ENCODE assay signal across 12 cellular contexts in the genomic region with DNA sequence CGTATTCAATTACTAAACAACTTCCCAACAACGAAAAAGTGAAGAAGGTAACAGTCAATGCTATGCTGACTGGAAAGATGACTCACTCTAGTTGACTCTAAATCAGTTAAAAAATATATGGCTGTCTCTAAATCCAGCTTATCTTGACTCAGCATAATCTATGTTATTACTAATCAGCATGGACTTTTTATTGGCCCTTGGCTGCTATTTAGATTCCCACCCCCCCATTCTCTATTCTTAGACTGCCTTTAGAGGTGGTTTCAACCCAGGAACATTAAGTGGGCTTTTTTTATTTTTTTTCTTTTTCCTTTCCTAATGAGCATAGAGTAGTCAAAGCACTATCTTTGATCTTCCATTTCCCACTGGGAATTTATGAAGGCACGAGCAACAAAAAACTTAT. TPM values are rescaled to one million over a fixed set of nuclear protein-coding genes. Genes with fewer than 3 reads are reported as not detected.
DNase-seq lines count a peak whose midpoint lies in the region; ATAC-seq and TF ChIP-seq lines count a peak whose summit lies in the region.
"Had no signal": no experiment of that assay in that cellular context is flagged by ENCODE, and none has a peak within 500 bp of the region (broad histone marks: within the 10 kb centered on the region; RNA-seq: fewer than 3 reads in every experiment).

No MANE protein-coding gene starts in this region.

- peak; percentile 33 for DNase-seq in HEK293T (ENCODE audit: extremely low spot score)
- peak; percentile 73 for DNase-seq in iris pigment epithelial cell (ENCODE audit: low read depth)
- DNase-seq in activated effector memory CD4-positive, alpha-beta T cell treated with Interleukin-2 at 50 U/mL for 16 hours, result no peak
- DNase-seq: activated T-cell treated with anti-CD3 and anti-CD28 coated beads, Interleukin-2, amount 50 U/mL, for 4 hours; cerebellar nuclear complex; NCI-H187; stimulated activated CD8-positive, alpha-beta memory T cell treated with anti-CD3 and anti-CD28 coated beads, Interleukin-4, amount 100 ng/mL, for 48 hours had no signal

- no peaks in the 10 kb centered on the region for H3K27me3 ChIP-seq in ACC112 (ENCODE audit: insufficient read depth, low read length)

- no peak overlapping the region for H3K27ac Mint-ChIP-seq in activated T-helper 17 cell treated with anti-CD3 and anti-CD28 coated beads, Interleukin-2, amount 50 U/mL, for 72 hours

- H3K79me2 ChIP-seq in ACC112 (ENCODE audit: control insufficient read depth, insufficient read depth, low read length, unreplicated experiment), result peaks cover 15% of the 10 kb centered on the region

- H3K27ac ChIP-seq in ACC112 (ENCODE audit: low read depth, low read length), result peak overlapping the region; percentile 62

- H3K9me3 Mint-ChIP-seq in activated T-helper 17 cell treated with anti-CD3 and anti-CD28 coated beads, Interleukin-2, amount 50 U/mL, for 72 hours, result no peaks in the 10 kb centered on the region
- H3K9me3 Mint-ChIP-seq: activated T-cell treated with anti-CD3 and anti-CD28 coated beads, Interleukin-2, amount 50 U/mL, for 4 hours had no signal

- POLR2A ChIA-PET in HEK293T (lab: Yijun Ruan, JAX), result interaction anchor here (1.1 to 2.1 kb wide), 2 partner anchors 10 to 58 kb away, joined by 5 read pairs; no protein-coding TSS in a partner anchor

- H3K4me3 ChIP-seq in ACC112 (ENCODE audit: low read depth, low read length), result peak overlapping the region; percentile 87

- H3K27me3 Mint-ChIP-seq in activated T-helper 17 cell treated with anti-CD3 and anti-CD28 coated beads, Interleukin-2, amount 50 U/mL, for 72 hours, result peaks cover 38% of the 10 kb centered on the region

- H3K4me1 Mint-ChIP-seq in activated T-helper 17 cell treated with anti-CD3 and anti-CD28 coated beads, Interleukin-2, amount 50 U/mL, for 72 hours, result no peaks in the 10 kb centered on the region

- CTCF ChIA-PET in HEK293T (lab: Yijun Ruan, JAX), result interaction anchor here (1.9 kb wide), 1 partner anchor 58 kb away, joined by 4 read pairs; no protein-coding TSS in a partner anchor

- no peak overlapping the region for H3K4me3 Mint-ChIP-seq in activated T-helper 17 cell treated with anti-CD3 and anti-CD28 coated beads, Interleukin-2, amount 50 U/mL, for 72 hours
- H3K4me3 Mint-ChIP-seq: activated T-cell treated with anti-CD3 and anti-CD28 coated beads, Interleukin-2, amount 50 U/mL, for 4 hours had no signal

- H2AFZ ChIP-seq in ACC112 (ENCODE audit: low read length, unreplicated experiment), result peak overlapping the region; percentile 11

- H3K4me1 ChIP-seq in ACC112 (ENCODE audit: control insufficient read depth, insufficient read depth, low read length, unreplicated experiment), result peaks cover 13% of the 10 kb centered on the region

- no peaks in the 10 kb centered on the region for H3K36me3 Mint-ChIP-seq in activated T-helper 17 cell treated with anti-CD3 and anti-CD28 coated beads, Interleukin-2, amount 50 U/mL, for 72 hours (ENCODE audit: low read depth)

- no peaks in the 10 kb centered on the region; the same call in 1 of the 2 replicates for H3K36me3 ChIP-seq in ACC112 (ENCODE audit: insufficient read depth, low read length)

- peak; percentile 48 for ATAC-seq in activated T-helper 17 cell treated with anti-CD3 and anti-CD28 coated beads, Interleukin-2, amount 50 U/mL, for 72 hours (replicated peaks)
- ATAC-seq in GM19452 (IDR thresholded peaks at IDR 0.05; ENCODE audit: unreplicated experiment), result no peak
- ATAC-seq in GM21619 (IDR thresholded peaks at IDR 0.05; ENCODE audit: unreplicated experiment), result no peak
- ATAC-seq in GM21526 (IDR thresholded peaks at IDR 0.05; ENCODE audit: low FRiP score, unreplicated experiment), result no peak
- ATAC-seq: activated T-cell treated with anti-CD3 and anti-CD28 coated beads, Interleukin-2, amount 50 U/mL, for 4 hours had no signal

TF ChIP-seq in HEK293T, 16 proteins besides CTCF, POLR2A, EP300 and RAD21:
- TF ChIP-seq FOXM1 (IDR thresholded peaks at IDR 0.05; ENCODE audit: borderline replicate concordance), result no peak
- peak; percentile 77 for TF ChIP-seq ZNF384 (IDR thresholded peaks at IDR 0.05)
- no peak for TF ChIP-seq ARNT (IDR thresholded peaks at IDR 0.05)
- peak; percentile 63 for TF ChIP-seq CTBP1 (IDR thresholded peaks at IDR 0.05; ENCODE audit: borderline replicate concordance)
- no peak for TF ChIP-seq TARDBP (IDR thresholded peaks at IDR 0.05)
- TF ChIP-seq FOXK2 (IDR thresholded peaks at IDR 0.05), result no peak
- TF ChIP-seq, protein P1, sequence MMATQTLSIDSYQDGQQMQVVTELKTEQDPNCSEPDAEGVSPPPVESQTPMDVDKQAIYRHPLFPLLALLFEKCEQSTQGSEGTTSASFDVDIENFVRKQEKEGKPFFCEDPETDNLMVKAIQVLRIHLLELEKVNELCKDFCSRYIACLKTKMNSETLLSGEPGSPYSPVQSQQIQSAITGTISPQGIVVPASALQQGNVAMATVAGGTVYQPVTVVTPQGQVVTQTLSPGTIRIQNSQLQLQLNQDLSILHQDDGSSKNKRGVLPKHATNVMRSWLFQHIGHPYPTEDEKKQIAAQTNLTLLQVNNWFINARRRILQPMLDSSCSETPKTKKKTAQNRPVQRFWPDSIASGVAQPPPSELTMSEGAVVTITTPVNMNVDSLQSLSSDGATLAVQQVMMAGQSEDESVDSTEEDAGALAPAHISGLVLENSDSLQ (IDR thresholded peaks at IDR 0.05), result peak; percentile 74
- no peak for TF ChIP-seq SP1 (IDR thresholded peaks at IDR 0.05)

RNA-seq across cellular contexts. Expression of a gene that starts 1.9 kb away (rescaled TPM):
- under 1 TPM in 1 of 2 donors, not detected in 1; 0.74 TPM for total RNA-seq in activated T-helper 17 cell treated with anti-CD3 and anti-CD28 coated beads, Interleukin-2, amount 50 U/mL, for 72 hours
